8 cellular contexts compared by ENCODE assay signal in genomic region chr11:117316197-117316961, GRCh38. TPM values are rescaled to one million over a fixed set of nuclear protein-coding genes. Genes with fewer than 3 reads are reported as not detected.
DNase-seq lines count a peak whose midpoint lies in the region; ATAC-seq, FAIRE-seq and TF ChIP-seq lines count a peak whose summit lies in the region.

TSS of gene BACE1 (minus strand) at chr11:117316256. CDS start at chr11:117315795, 461 bp downstream.

- peak in 3 of 6 experiments; percentile 10 to 45 (median 35) for TF ChIP-seq CTCF in thyroid gland (IDR thresholded peaks at IDR 0.05)

- H3K4me3 Mint-ChIP-seq in activated CD4-positive, alpha-beta memory T cell treated with anti-CD3 and anti-CD28 coated beads for 36 hours, result peak within 1 kb of the TSS; percentile 72

- FAIRE-seq in A204.1 (lab: Jason Lieb, UNC), result peak; percentile 90

- H3K4me3 ChIP-seq in GM08714 (ENCODE audit: low read length), result peak within 1 kb of the TSS; percentile 43; the same call in 1 of the 2 replicates
- peak within 1 kb of the TSS; percentile 4 to 88 (median 58) for H3K4me3 ChIP-seq in thyroid gland (replicated peaks in 1 of 3)

- H3K27me3 Mint-ChIP-seq in activated CD4-positive, alpha-beta memory T cell treated with anti-CD3 and anti-CD28 coated beads for 36 hours, result peaks cover 11% of the 10 kb centered on the region

- WGBS in thyroid gland, 2 donors, result 11 to 14% methylated on average over 21 to 28 of the region's 29 CpGs

- peaks cover 12% of the 10 kb centered on the region for H3K4me1 Mint-ChIP-seq in activated CD4-positive, alpha-beta memory T cell treated with anti-CD3 and anti-CD28 coated beads for 36 hours (ENCODE audit: low read depth)

- H3K27ac Mint-ChIP-seq in activated CD4-positive, alpha-beta memory T cell treated with anti-CD3 and anti-CD28 coated beads for 36 hours, result no peak within 1 kb of the TSS

- intact Hi-C loops in activated CD4-positive, alpha-beta memory T cell treated with anti-CD3 and anti-CD28 coated beads for 36 hours (cut with micrococcal nuclease), result no loop called here
- intact Hi-C loops in thyroid gland (cut with DNase I), result no loop called here

- POLR2A ChIA-PET in activated CD4-positive, alpha-beta memory T cell treated with anti-CD3 and anti-CD28 coated beads for 36 hours (lab: Charles Lee), result interaction anchor here (1.8 kb wide), 1 partner anchor 20 kb away, joined by 4 read pairs; no protein-coding TSS in a partner anchor

- peak in 1 of 2 donors; percentile 69 for TF ChIP-seq POLR2A in thyroid gland (IDR thresholded peaks at IDR 0.05)

- no peaks in the 10 kb centered on the region for H3K9me3 ChIP-seq in thyroid gland

- no peak for ATAC-seq in GM21526 (IDR thresholded peaks at IDR 0.05; ENCODE audit: low FRiP score, unreplicated experiment)

- no peaks in the 10 kb centered on the region for H3K36me3 ChIP-seq in thyroid gland

- CTCF ChIA-PET in activated CD4-positive, alpha-beta memory T cell treated with anti-CD3 and anti-CD28 coated beads for 36 hours (lab: Charles Lee), result no interaction called here

- peak within 1 kb of the TSS in 1 of 3 donors; percentile 56 for H3K27ac ChIP-seq in thyroid gland

- no peaks in the 10 kb centered on the region for H3K9me3 Mint-ChIP-seq in activated CD4-positive, alpha-beta memory T cell treated with anti-CD3 and anti-CD28 coated beads for 36 hours

- H3K27me3 ChIP-seq in thyroid gland, result no peaks in the 10 kb centered on the region

- DNase-seq in NCI-H2196 (lab: John Stamatoyannopoulos, UW; ENCODE audit: unreplicated experiment) (peak; percentile 82), fibroblast of gingiva (ENCODE audit: low read depth) (peak; percentile 80), middle frontal gyrus (ENCODE audit: extremely low spot score, low spot score) (peak; percentile 82), thyroid gland (peak; percentile 77 to 79)
- DNase-seq in activated CD4-positive, alpha-beta memory T cell treated with anti-CD3 and anti-CD28 coated beads for 36 hours, result peak; percentile 40

- peaks cover 4 to 15% of the 10 kb centered on the region in 2 donors for H3K4me1 ChIP-seq in thyroid gland

- no peaks in the 10 kb centered on the region for H3K36me3 Mint-ChIP-seq in activated CD4-positive, alpha-beta memory T cell treated with anti-CD3 and anti-CD28 coated beads for 36 hours

RNA-seq across cellular contexts. Expression of gene BACE1, which starts in this region (rescaled TPM):
- 1 to 10 TPM; 1.8 to 2.7 TPM for total RNA-seq in activated CD4-positive, alpha-beta memory T cell treated with anti-CD3 and anti-CD28 coated beads for 36 hours
- total RNA-seq in thyroid gland, result 10 to 100 TPM; 17.6 to 28.4 (median 21.4) TPM

Comparison
In these comparisons a context has a peak if more than half of its experiments do, and no peak if none do; other contexts are left out.
1. RNA of gene BACE1 (total RNA-seq): 17.6 to 28.4 TPM in thyroid gland; 1.8 to 2.7 TPM in activated CD4-positive, alpha-beta memory T cell treated with anti-CD3 and anti-CD28 coated beads for 36 hours; every median in the first group is over 4 times any median in the second.
2. Peak in every context shown above with its lines, with median percentiles within 50 percentile points of each other: DNase-seq.